22 cellular contexts compared by ENCODE assay signal in the genomic region with DNA sequence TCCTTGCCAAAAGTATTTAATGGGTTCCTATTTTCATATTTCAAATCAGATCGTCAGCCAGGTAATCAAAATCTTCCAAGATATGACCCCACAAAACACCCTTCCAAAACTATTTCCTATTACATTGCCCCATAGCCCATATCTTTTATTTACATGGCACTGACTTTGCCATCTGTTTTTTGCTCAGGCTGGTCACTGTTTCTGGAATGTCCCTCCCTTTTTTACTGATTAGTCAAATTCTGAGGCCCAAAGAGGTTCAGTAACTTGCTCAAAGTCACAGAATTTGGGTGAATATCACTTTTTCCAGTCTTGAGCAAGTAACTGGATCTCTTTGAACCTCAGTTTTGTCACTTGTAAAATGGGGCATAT. TPM values are rescaled to one million over a fixed set of nuclear protein-coding genes. Genes with fewer than 3 reads are reported as not detected.
DNase-seq lines count a peak whose midpoint lies in the region; ATAC-seq and TF ChIP-seq lines count a peak whose summit lies in the region.
"Had no signal": no experiment of that assay in that cellular context is flagged by ENCODE, and none has a peak within 500 bp of the region (broad histone marks: within the 10 kb centered on the region; RNA-seq: fewer than 3 reads in every experiment).

No MANE protein-coding gene starts in this region.

- H3K79me2 ChIP-seq in ACC112 (ENCODE audit: control insufficient read depth, insufficient read depth, low read length, unreplicated experiment) (no peaks in the 10 kb centered on the region), GM23338 (replicated peaks; ENCODE audit: insufficient read depth) (no peaks in the 10 kb centered on the region), osteoblast (ENCODE audit: insufficient read depth, low read length) (no peaks in the 10 kb centered on the region)

- H3K9me3 ChIP-seq in osteoblast (ENCODE audit: low read depth, low read length), result no peaks in the 10 kb centered on the region
- H3K9me3 ChIP-seq: BE2C had no signal

- TF ChIP-seq CTCF in GM23338 (conservative IDR thresholded peaks at IDR 0.05; ENCODE audit: low read depth in 2 of 2), result no peak
- TF ChIP-seq CTCF in fibroblast of the aortic adventitia (IDR thresholded peaks at IDR 0.05; ENCODE audit: insufficient read depth, low read length), result no peak
- no peak for TF ChIP-seq CTCF in osteoblast (IDR thresholded peaks at IDR 0.05; ENCODE audit: extremely low read depth, low read depth, low read length)
- TF ChIP-seq CTCF in GM13976 (IDR thresholded peaks at IDR 0.05; ENCODE audit: borderline replicate concordance, control extremely low read depth, extremely low read depth, insufficient read depth, missing control alignments), result no peak

- peaks cover 2% of the 10 kb centered on the region; the same call in 1 of the 3 replicates for H3K9me3 Mint-ChIP-seq in GM23338
- H3K9me3 Mint-ChIP-seq: CD4-positive, alpha-beta T cell; CD8-positive, alpha-beta memory T cell; H9 had no signal

- H3K36me3 ChIP-seq in ACC112 (ENCODE audit: insufficient read depth, low read length), result no peaks in the 10 kb centered on the region
- no peaks in the 10 kb centered on the region for H3K36me3 ChIP-seq in GM23338 (ENCODE audit: insufficient read depth)
- no peaks in the 10 kb centered on the region for H3K36me3 ChIP-seq in osteoblast (ENCODE audit: insufficient read depth, low read length)
- H3K36me3 ChIP-seq: BE2C; BLaER1 treated with 17β-estradiol and CSF1 and Interleukin-3, amounts not matched to agents 10 nM and 100 nM had no signal

- H3F3A ChIP-seq in GM23338 (replicated peaks; ENCODE audit: low read depth), result no peaks in the 10 kb centered on the region

- H4K20me1 ChIP-seq in GM23338 (replicated peaks; ENCODE audit: insufficient read depth), result no peaks in the 10 kb centered on the region
- no peaks in the 10 kb centered on the region for H4K20me1 ChIP-seq in osteoblast (ENCODE audit: insufficient read depth, low read length)
- H4K20me1 ChIP-seq: BLaER1 treated with 17β-estradiol and CSF1 and Interleukin-3, amounts not matched to agents 10 nM and 100 nM had no signal

- no peaks in the 10 kb centered on the region for H3K9me2 ChIP-seq in GM23338 (ENCODE audit: insufficient read depth)

- no peaks in the 10 kb centered on the region for H3K27me3 ChIP-seq in ACC112 (ENCODE audit: insufficient read depth, low read length)
- H3K27me3 ChIP-seq in GM23338 (ENCODE audit: insufficient read depth), result no peaks in the 10 kb centered on the region
- no peaks in the 10 kb centered on the region for H3K27me3 ChIP-seq in osteoblast (ENCODE audit: insufficient read depth, low read length)
- H3K27me3 ChIP-seq: BE2C; BLaER1 treated with 17β-estradiol and CSF1 and Interleukin-3, amounts not matched to agents 10 nM and 100 nM had no signal

- H3K27ac ChIP-seq in ACC112 (ENCODE audit: low read depth, low read length), result no peak overlapping the region
- no peak overlapping the region for H3K27ac ChIP-seq in GM23338 (ENCODE audit: low read depth)
- H3K27ac ChIP-seq in osteoblast (ENCODE audit: low read depth, low read length), result peak overlapping the region; percentile 18
- H3K27ac ChIP-seq: BLaER1 treated with 17β-estradiol and CSF1 and Interleukin-3, amounts not matched to agents 10 nM and 100 nM had no signal

- H2AFZ ChIP-seq in ACC112 (ENCODE audit: low read length, unreplicated experiment) (peak overlapping the region; percentile 59), GM23338 (0 out of 2 replicates have a peak overlapping the region, but pooled peaks have one; percentile 3), osteoblast (ENCODE audit: low read length) (no peak overlapping the region)

- no peaks in the 10 kb centered on the region for H3K27me3 Mint-ChIP-seq in GM23338 (ENCODE audit: insufficient read depth, low read depth, poor library complexity)

- H3K4me1 ChIP-seq in ACC112 (ENCODE audit: control insufficient read depth, insufficient read depth, low read length, unreplicated experiment) (peaks cover 5% of the 10 kb centered on the region), GM23338 (ENCODE audit: insufficient read depth) (no peaks in the 10 kb centered on the region), osteoblast (ENCODE audit: insufficient read depth, low read length) (peaks cover 4% of the 10 kb centered on the region)
- H3K4me1 ChIP-seq: BE2C had no signal

- no peak overlapping the region for H3K27ac Mint-ChIP-seq in GM23338
- H3K27ac Mint-ChIP-seq: CD14-positive monocyte; CD4-positive, alpha-beta T cell; CD8-positive, alpha-beta memory T cell; H9 had no signal

- H3K4me2 ChIP-seq in GM23338 (no peak overlapping the region), osteoblast (ENCODE audit: insufficient read depth, low read length) (peak overlapping the region; percentile 26)
- H3K4me2 ChIP-seq: BLaER1 treated with 17β-estradiol and CSF1 and Interleukin-3, amounts not matched to agents 10 nM and 100 nM had no signal

- no peak overlapping the region for H3K4me3 Mint-ChIP-seq in GM23338
- H3K4me3 Mint-ChIP-seq: CD14-positive monocyte; CD4-positive, alpha-beta T cell; CD8-positive, alpha-beta memory T cell; H9 had no signal

- DNase-seq in GM23338 (ENCODE audit: low spot score), result no peak
- DNase-seq in fibroblast of the aortic adventitia (ENCODE audit: low read depth), result peak; percentile 4
- DNase-seq in osteoblast (ENCODE audit: insufficient read length, low spot score, missing footprints), result no peak
- DNase-seq in GM13976 (ENCODE audit: low spot score), result no peak
- DNase-seq: ACHN; AML-193; BE2C; CD4-positive, alpha-beta T cell; CD8-positive, alpha-beta memory T cell; DMS 273 treated with DMSO at 0.1 percent for 48 hours; DMS79; EL; GDM1; H9 had no signal

- in situ Hi-C loops in GM13976 (cut with MboI; ENCODE audit: low sequenced_read_pairs, unreplicated experiment), result no loop called here

- H3K36me3 Mint-ChIP-seq in GM23338 (ENCODE audit: low read depth), result no peaks in the 10 kb centered on the region
- H3K36me3 Mint-ChIP-seq: CD14-positive monocyte had no signal

- H3K4me1 Mint-ChIP-seq in GM23338, result no peaks in the 10 kb centered on the region; the same call in 2 of the 3 replicates
- H3K4me1 Mint-ChIP-seq: CD8-positive, alpha-beta memory T cell; H9 had no signal

- H3K4me3 ChIP-seq in ACC112 (ENCODE audit: low read depth, low read length) (no peak overlapping the region), GM23338 (no peak overlapping the region), fibroblast of the aortic adventitia (ENCODE audit: low read depth, low read length) (no peak overlapping the region), osteoblast (ENCODE audit: insufficient read depth, low read length) (no peak overlapping the region)
- H3K4me3 ChIP-seq: BLaER1 treated with 17β-estradiol and CSF1 and Interleukin-3, amounts not matched to agents 10 nM and 100 nM; GM12878 had no signal

- no peak for ATAC-seq in GM23338
- no peak for ATAC-seq in HG03460 (IDR thresholded peaks at IDR 0.05; ENCODE audit: unreplicated experiment)
- no peak for ATAC-seq in HG02642 (IDR thresholded peaks at IDR 0.05; ENCODE audit: poor library complexity, unreplicated experiment)
- ATAC-seq: GM12878, HCT116 had no signal

TF ChIP-seq in GM23338, 12 proteins besides CTCF, POLR2A, EP300 and RAD21 (continues in another document):
- no peak for TF ChIP-seq ZNF114 (CRISPR knock-in tag; IDR thresholded peaks at IDR 0.05)
- no peak for TF ChIP-seq CREB1 (CRISPR knock-in tag; IDR thresholded peaks at IDR 0.05; ENCODE audit: low read depth)
- TF ChIP-seq JUNB (IDR thresholded peaks at IDR 0.05; ENCODE audit: unreplicated experiment), result no peak
- TF ChIP-seq STAT1 (IDR thresholded peaks at IDR 0.05; ENCODE audit: unreplicated experiment), result no peak

RNA-seq across cellular contexts. Expression of gene NHLRC1, which starts 40.8 kb away (rescaled TPM):
- 1.0 and 1.1 TPM in 2 replicates for total RNA-seq in GM23338 (2014; rRNA removed; shearing (Covaris generic))
- polyA plus RNA-seq in GM23338 (2016; fragmentation: Nextera tagmentation; extraction: Ambion mirVana), result 1.1 and 1.2 TPM in 2 replicates
- 2.1 and 3.0 TPM in 2 replicates for total RNA-seq in fibroblast of the aortic adventitia (ENCODE audit: low replicate concordance)
- 2.4 and 2.9 TPM in 2 replicates for total RNA-seq in osteoblast
- total RNA-seq: A172 had no signal
